Comparison of ENCODE assay signal across 16 cellular contexts in the genomic region with DNA sequence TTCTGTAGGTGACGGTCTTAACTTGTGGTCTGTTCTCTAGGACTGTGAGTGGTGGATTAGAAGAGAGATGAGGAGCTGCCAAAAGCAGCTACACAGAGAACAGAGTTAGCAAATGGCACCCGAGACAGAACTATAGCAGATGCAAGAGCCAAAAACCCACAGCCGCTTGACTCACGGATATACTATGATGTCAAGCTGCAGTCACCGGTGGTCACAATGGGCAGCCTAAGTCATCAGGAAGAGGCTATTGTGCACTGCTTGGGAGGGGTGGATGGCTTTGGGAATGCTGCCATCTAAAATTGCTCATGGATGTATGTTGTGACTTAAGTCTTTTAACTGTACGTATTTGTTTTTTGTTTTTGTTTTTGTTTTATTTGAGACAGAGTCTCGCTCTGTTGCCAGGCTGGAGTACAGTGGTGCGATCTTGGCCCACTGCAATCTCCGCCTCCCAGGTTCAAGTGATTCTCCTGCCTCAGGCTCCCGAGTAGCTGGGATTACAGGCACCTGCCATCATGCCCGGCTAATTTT. TPM values are rescaled to one million over a fixed set of nuclear protein-coding genes. Genes with fewer than 3 reads are reported as not detected.
DNase-seq lines count a peak whose midpoint lies in the region; ATAC-seq, FAIRE-seq and TF ChIP-seq lines count a peak whose summit lies in the region.
"Had no signal": no experiment of that assay in that cellular context is flagged by ENCODE, and none has a peak within 500 bp of the region (broad histone marks: within the 10 kb centered on the region; RNA-seq: fewer than 3 reads in every experiment).

TSS of gene GTSF1L (minus strand) at position 192 of the 528 bp plus-strand sequence. CDS start 308 bp downstream, outside the sequence.

- H3K27ac ChIP-seq in heart right ventricle (peak within 1 kb of the TSS in 2 of 10 donors; percentile 44 to 48), SJSA1 (no peak within 1 kb of the TSS)
- H3K27ac ChIP-seq: body of pancreas, gastroesophageal sphincter, uterus had no signal

- FAIRE-seq in urothelium cell line (lab: Jason Lieb, UNC) (no peak), HTR-8/SVneo (lab: Jason Lieb, UNC) (no peak)

- H3K4me3 ChIP-seq in heart right ventricle (no peak within 1 kb of the TSS), SJSA1 (no peak within 1 kb of the TSS), fibroblast of mammary gland (ENCODE audit: control insufficient read depth, low read depth, low read length) (no peak within 1 kb of the TSS)
- H3K4me3 ChIP-seq: body of pancreas, gastroesophageal sphincter, smooth muscle cell, uterus had no signal

- 75 to 80% methylated on average over 11 of the region's 11 CpGs for WGBS in heart right ventricle, 2 donors

- no peaks in the 10 kb centered on the region for H3K36me3 ChIP-seq in heart right ventricle
- no peaks in the 10 kb centered on the region for H3K36me3 ChIP-seq in SJSA1
- H3K36me3 ChIP-seq: gastroesophageal sphincter, uterus had no signal

- peaks cover 0 to 7% (median 0%) of the 10 kb centered on the region in 9 donors for H3K4me1 ChIP-seq in heart right ventricle
- H3K4me1 ChIP-seq in SJSA1 (replicated peaks): peaks cover 8% of the 10 kb centered on the region; the same call in 1 of the 2 replicates
- H3K4me1 ChIP-seq: body of pancreas, gastroesophageal sphincter, uterus had no signal

- intact Hi-C loops in heart right ventricle (cut with DNase I) (no loop called here), left cardiac atrium (cut with DNase I) (no loop called here)

- H3K27me3 ChIP-seq in heart right ventricle (peaks cover 0 to 12% (median 0%) of the 10 kb centered on the region in 7 donors), SJSA1 (replicated peaks) (no peaks in the 10 kb centered on the region)
- H3K27me3 ChIP-seq: body of pancreas, uterus had no signal

- ATAC-seq in heart right ventricle: peak in 5 of 8 donors; percentile 55 to 89 (median 64)
- no peak for ATAC-seq in left cardiac atrium
- ATAC-seq: body of pancreas, gastroesophageal sphincter had no signal

- no peak for TF ChIP-seq CTCF in heart right ventricle (IDR thresholded peaks at IDR 0.05)
- no peak for TF ChIP-seq CTCF in fibroblast of mammary gland (conservative IDR thresholded peaks at IDR 0.05; ENCODE audit: control insufficient read depth, insufficient read depth, low read depth, low read length)

- H3K9me3 ChIP-seq in heart right ventricle: peaks cover 0 to 6% (median 0%) of the 10 kb centered on the region in 11 donors
- H3K9me3 ChIP-seq in SJSA1 (replicated peaks): no peaks in the 10 kb centered on the region
- H3K9me3 ChIP-seq: body of pancreas, gastroesophageal sphincter, SK-N-SH, uterus had no signal

- DNase-seq in heart right ventricle (peak in 1 of 2 donors; percentile 15), left cardiac atrium (no peak), SJSA1 (ENCODE audit: low read depth in 1 of 2, low spot score in 2 of 2) (peak; percentile 42 to 68), fibroblast of mammary gland (ENCODE audit: low read depth) (peak; percentile 61), urothelium cell line (ENCODE audit: low spot score) (peak; percentile 42), activated T-cell treated with anti-CD3 and anti-CD28 coated beads for 4 hours (no peak), HTR-8/SVneo (ENCODE audit: insufficient read length, low spot score) (no peak)
- DNase-seq in stimulated activated naive CD4-positive, alpha-beta T cell (lab: John Stamatoyannopoulos, UW): no peak
- DNase-seq: ACHN; activated effector memory CD4-positive, alpha-beta T cell treated with Interleukin-2 at 50 U/mL for 16 hours; body of pancreas; SK-N-SH; uterus had no signal

RNA-seq across cellular contexts. Expression of gene GTSF1L, which starts in this region (rescaled TPM):
- total RNA-seq in heart right ventricle (not detected), left cardiac atrium (not detected)
- not detected for polyA plus RNA-seq in heart right ventricle
- total RNA-seq in SJSA1 (2014; rRNA removed; shearing (Covaris generic)): not detected in 2 replicates
- total RNA-seq: body of pancreas, gastroesophageal sphincter, omental fat pad, smooth muscle cell, uterus had no signal
- polyA plus RNA-seq: SK-N-SH, smooth muscle cell had no signal

Comparison
In these comparisons a context has a peak if more than half of its experiments do, and no peak if none do; other contexts are left out.
1. Peak in ATAC-seq in heart right ventricle; RNA of the gene not detected or under 1 TPM.
2. Peak in DNase-seq in SJSA1; RNA of the gene not detected or under 1 TPM.
3. DNase-seq: peak in fibroblast of mammary gland (single experiment) and urothelium cell line (single experiment); none in left cardiac atrium (single experiment), activated T-cell treated with anti-CD3 and anti-CD28 coated beads for 4 hours (single experiment), HTR-8/SVneo (single experiment) and stimulated activated naive CD4-positive, alpha-beta T cell (0 of 6).